In the genomic region with DNA sequence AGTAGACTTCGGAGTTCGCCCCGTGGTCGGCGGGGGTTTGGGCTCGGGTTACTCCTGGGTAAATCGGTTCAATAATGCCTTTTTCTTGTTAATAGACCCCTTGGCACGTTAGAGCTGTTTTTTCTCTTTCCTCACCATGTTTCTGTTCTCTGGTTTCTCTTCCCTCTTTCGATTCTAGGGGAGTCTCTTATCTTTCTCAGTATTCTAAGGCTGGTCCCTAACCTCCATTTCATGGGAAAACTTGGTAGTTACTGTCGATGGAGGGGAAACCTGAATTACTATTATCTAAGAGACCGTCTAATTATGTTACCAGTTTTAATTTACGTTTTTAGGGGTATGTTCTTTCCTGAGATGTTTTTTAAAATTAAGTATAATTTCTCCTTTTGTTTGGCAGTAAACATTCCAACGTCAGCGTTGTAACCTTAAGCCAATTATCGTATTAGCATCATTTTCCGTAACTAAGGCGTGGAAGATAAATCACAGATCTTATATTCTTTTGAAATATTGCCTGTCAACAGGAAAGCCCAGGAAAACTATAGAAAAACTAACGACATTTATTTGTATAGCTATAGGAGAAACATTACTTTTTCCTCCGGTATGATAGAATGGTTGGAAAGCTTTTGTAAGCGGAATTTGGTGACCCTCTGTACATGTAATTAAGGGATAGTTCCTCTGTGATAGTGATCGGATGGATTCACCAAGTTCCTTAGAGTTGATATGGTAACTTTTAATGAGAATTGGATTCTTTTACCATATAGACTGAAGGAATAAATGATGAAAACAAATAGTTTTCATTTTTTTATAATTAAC, we compare ENCODE assay signal across 8 cellular contexts.
DNase-seq lines count a peak whose midpoint lies in the region; ATAC-seq and FAIRE-seq lines count a peak whose summit lies in the region.

No MANE protein-coding gene starts in this region.

- peaks cover 0 to 38% (median 30%) of the 10 kb centered on the region in 11 experiments; a peak in 16 of 22 replicates for H3K36me3 ChIP-seq in BLaER1 treated with 17β-estradiol and CSF1 and Interleukin-3, amounts not matched to agents 10 nM and 100 nM
- H3K36me3 ChIP-seq in adipocyte (ENCODE audit: control insufficient read depth, insufficient read depth, low read length, severe bottlenecking): no peaks in the 10 kb centered on the region

- DNase-seq in HuH-7.5 (ENCODE audit: low spot score): peak; percentile 34
- peak; percentile 73 for DNase-seq in adipocyte (ENCODE audit: low read depth)
- DNase-seq in stimulated activated naive CD8-positive, alpha-beta T cell treated with anti-CD3 and anti-CD28 coated beads, Interleukin-15, amount 100 ng/mL, for 72 hours: no peak
- DNase-seq in retina: no peak
- DNase-seq in stimulated activated CD8-positive, alpha-beta memory T cell treated with anti-CD3 and anti-CD28 coated beads, Interleukin-4, amount 100 ng/mL, for 48 hours: no peak

- H3K27me3 Mint-ChIP-seq in stimulated activated naive CD8-positive, alpha-beta T cell treated with anti-CD3 and anti-CD28 coated beads, Interleukin-15, amount 100 ng/mL, for 72 hours: no peaks in the 10 kb centered on the region

- H3K4me1 Mint-ChIP-seq in stimulated activated naive CD8-positive, alpha-beta T cell treated with anti-CD3 and anti-CD28 coated beads, Interleukin-15, amount 100 ng/mL, for 72 hours: peaks cover 39% of the 10 kb centered on the region

- H3K4me1 ChIP-seq in BLaER1 treated with 17β-estradiol and CSF1 and Interleukin-3, amounts not matched to agents 10 nM and 100 nM: peaks cover 19 to 56% (median 34%) of the 10 kb centered on the region in 10 experiments
- peaks cover 10% of the 10 kb centered on the region for H3K4me1 ChIP-seq in adipocyte (ENCODE audit: control insufficient read depth, insufficient read depth, low read length)

- peak; percentile 66 for FAIRE-seq in islet of Langerhans (lab: Jason Lieb, UNC)

- peak overlapping the region; percentile 88 to 98 (median 93) for H3K9ac ChIP-seq in BLaER1 treated with 17β-estradiol and CSF1 and Interleukin-3, amounts not matched to agents 10 nM and 100 nM
- H3K9ac ChIP-seq in adipocyte (ENCODE audit: low read length): peak overlapping the region; percentile 93

- peak; percentile 37 for ATAC-seq in GM19438 (IDR thresholded peaks at IDR 0.05; ENCODE audit: low read depth, unreplicated experiment)
- no peak for ATAC-seq in stimulated activated naive CD8-positive, alpha-beta T cell treated with anti-CD3 and anti-CD28 coated beads, Interleukin-15, amount 100 ng/mL, for 72 hours

- peak overlapping the region; percentile 72 to 93 (median 85) for H3K4me2 ChIP-seq in BLaER1 treated with 17β-estradiol and CSF1 and Interleukin-3, amounts not matched to agents 10 nM and 100 nM

- H4K20me1 ChIP-seq in BLaER1 treated with 17β-estradiol and CSF1 and Interleukin-3, amounts not matched to agents 10 nM and 100 nM: peaks cover 49 to 56% (median 52%) of the 10 kb centered on the region in 11 experiments

- H3K9me3 Mint-ChIP-seq in stimulated activated naive CD8-positive, alpha-beta T cell treated with anti-CD3 and anti-CD28 coated beads, Interleukin-15, amount 100 ng/mL, for 72 hours: no peaks in the 10 kb centered on the region

- peak overlapping the region; percentile 89 to 99 (median 91) for H3K27ac ChIP-seq in BLaER1 treated with 17β-estradiol and CSF1 and Interleukin-3, amounts not matched to agents 10 nM and 100 nM

- peak overlapping the region; percentile 89 to 97 for H3K27ac Mint-ChIP-seq in stimulated activated naive CD8-positive, alpha-beta T cell treated with anti-CD3 and anti-CD28 coated beads, Interleukin-15, amount 100 ng/mL, for 72 hours

- peaks cover 2 to 15% (median 11%) of the 10 kb centered on the region in 11 experiments; a peak in 19 of 22 replicates for H3K9me3 ChIP-seq in BLaER1 treated with 17β-estradiol and CSF1 and Interleukin-3, amounts not matched to agents 10 nM and 100 nM (replicated peaks in 1 of 11)
- H3K9me3 ChIP-seq in adipocyte (ENCODE audit: control insufficient read depth, low read length): peaks cover 4% of the 10 kb centered on the region

- H3K27me3 ChIP-seq in BLaER1 treated with 17β-estradiol and CSF1 and Interleukin-3, amounts not matched to agents 10 nM and 100 nM: no peaks in the 10 kb centered on the region
- no peaks in the 10 kb centered on the region for H3K27me3 ChIP-seq in adipocyte (replicated peaks; ENCODE audit: control insufficient read depth, insufficient read depth, low read length)

- peak overlapping the region; percentile 91 to 97 for H3K4me3 Mint-ChIP-seq in stimulated activated naive CD8-positive, alpha-beta T cell treated with anti-CD3 and anti-CD28 coated beads, Interleukin-15, amount 100 ng/mL, for 72 hours

- peak overlapping the region; percentile 78 to 98 (median 88) for H3K4me3 ChIP-seq in BLaER1 treated with 17β-estradiol and CSF1 and Interleukin-3, amounts not matched to agents 10 nM and 100 nM
- peak overlapping the region; percentile 93 for H3K4me3 ChIP-seq in adipocyte (ENCODE audit: low read length)

Comparison
In these comparisons a context has a peak if more than half of its experiments do, and no peak if none do; other contexts are left out.
1. DNase-seq: peak in HuH-7.5 (single experiment) and adipocyte (single experiment); none in stimulated activated naive CD8-positive, alpha-beta T cell treated with anti-CD3 and anti-CD28 coated beads, Interleukin-15, amount 100 ng/mL, for 72 hours (0 of 2), retina (single experiment) and stimulated activated CD8-positive, alpha-beta memory T cell treated with anti-CD3 and anti-CD28 coated beads, Interleukin-4, amount 100 ng/mL, for 48 hours (single experiment).